ENCODE assay signal across 8 cellular contexts in the genomic region with DNA sequence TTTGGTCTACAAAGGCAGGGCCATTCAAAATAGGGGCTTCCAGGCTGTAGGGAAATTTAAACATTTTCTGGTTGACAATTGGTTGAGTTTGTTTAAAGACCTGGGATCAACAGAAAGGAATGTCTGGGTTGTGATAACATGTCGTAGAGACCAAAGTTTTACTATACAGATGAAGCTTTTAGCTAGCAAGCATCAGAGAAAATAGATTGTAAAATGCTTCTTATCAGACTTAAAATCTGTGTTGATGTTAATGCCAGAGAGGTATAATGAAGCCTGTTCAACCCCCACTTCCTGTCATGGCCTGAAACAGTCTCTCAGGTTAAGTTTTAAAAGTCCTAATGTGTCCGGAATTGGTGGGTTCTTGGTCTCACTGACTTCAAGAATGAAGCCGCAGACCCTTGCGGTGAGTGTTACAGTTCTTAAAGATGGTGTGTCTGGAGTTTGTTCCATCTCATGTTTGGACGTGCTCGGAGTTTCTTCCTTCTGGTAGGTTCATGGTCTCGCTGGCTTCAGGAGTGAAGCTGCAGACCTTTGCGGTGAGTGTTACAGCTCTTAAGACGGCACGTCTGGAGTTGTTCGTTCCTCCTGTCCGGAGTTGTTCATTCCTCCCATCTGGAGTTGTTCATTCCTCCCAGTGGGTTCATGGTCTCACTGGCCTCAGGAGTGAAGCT.
A peak's percentile ranks its signal among the peaks of the same experiment; 100 is the strongest.
DNase-seq lines count a peak whose midpoint lies in the region; ATAC-seq, FAIRE-seq and TF ChIP-seq lines count a peak whose summit lies in the region.
"Not testable (repeated sequence)": the region's sequence is repeated elsewhere in the genome, so short reads cannot be mapped to it uniquely, and the experiment has no call there.

No MANE protein-coding gene starts in this region.

- POLR2A ChIA-PET in H1 (lab: Charles Lee; ENCODE audit: partially characterized antibody); HepG2 (lab: Yijun Ruan, JAX): not testable (repeated sequence)

- peaks cover 37% of the 10 kb centered on the region for H3F3A ChIP-seq in GM23248 (ENCODE audit: insufficient read depth)

- peak overlapping the region; percentile 55; the same call in 1 of the 2 replicates for H2BK12ac ChIP-seq in H1 (ENCODE audit: low read depth, low read length)
- H2BK12ac ChIP-seq in neuronal stem cell (ENCODE audit: low read length) = not testable (repeated sequence)

- not testable (repeated sequence) for H3K9me2 ChIP-seq in GM23248 (ENCODE audit: insufficient read depth)

- not testable (repeated sequence) for H3K23ac ChIP-seq in H1 (ENCODE audit: insufficient read length); neuronal stem cell (ENCODE audit: low read depth, low read length, poor library complexity)

- H3K79me2 ChIP-seq in GM23248 (ENCODE audit: insufficient read depth); H1 (ENCODE audit: control insufficient read depth in 1 of 2, insufficient read depth in 2 of 2, low read length in 2 of 2); HepG2 (ENCODE audit: insufficient read depth, low read length): not testable (repeated sequence)

- peak overlapping the region; percentile 54 for H3K4me3 Mint-ChIP-seq in T-helper 2 cell treated with Interferon-gamma antibody and Interleukin-4, amounts not matched to agents 5 μg/mL and 100 μg/mL, for 36 hours
- H3K4me3 Mint-ChIP-seq in activated naive CD8-positive, alpha-beta T cell = peak overlapping the region; percentile 56

- 0 out of 2 replicates have a peak overlapping the region, but pooled peaks have one; percentile 76 for H2BK20ac ChIP-seq in H1 (ENCODE audit: low read length)

- BruUV-seq in HepG2 (replicated peaks; lab: Mats Ljungman, UMichigan) = not testable (repeated sequence)

- not testable (repeated sequence) for H3K9me3 ChIP-seq in GM23248 (ENCODE audit: low read depth)
- H3K9me3 ChIP-seq in H1 (ENCODE audit: insufficient read depth in 2 of 2, low read depth in 1 of 2, low read length in 1 of 2) (peaks cover 23 to 26% of the 10 kb centered on the region in 2 experiments), HepG2 (ENCODE audit: low read length) (peaks cover 20% of the 10 kb centered on the region), neuronal stem cell (replicated peaks in 1 of 2; ENCODE audit: control insufficient read depth in 2 of 2, insufficient read depth in 1 of 2, low read depth in 1 of 2, low read length in 2 of 2) (peaks cover 9 to 15% of the 10 kb centered on the region in 2 donors)

- TF ChIP-seq POLR2A in H1 (IDR thresholded peaks at IDR 0.05; ENCODE audit: control extremely low read depth in 1 of 2, low read depth in 2 of 2, low read length in 2 of 2); HepG2 (IDR thresholded peaks at IDR 0.05; ENCODE audit: insufficient read depth in 1 of 2, low read depth in 2 of 2, low read length in 2 of 2): not testable (repeated sequence)

- H3K14ac ChIP-seq in H1 (ENCODE audit: insufficient read length); neuronal stem cell (ENCODE audit: low read length): not testable (repeated sequence)

- WGBS in GM23248 (ENCODE audit: low coverage in 1 of 2, low lambda C conversion rate in 2 of 2, missing lambda C conversion rate in 2 of 2), 2 experiments = 94 to 95% methylated on average over 10 to 12 of the region's 12 CpGs
- 90% methylated on average over 12 of the region's 12 CpGs; no CpG with 5 or more reads in 1 of the 2 experiments for WGBS in H1 (ENCODE audit: extremely low coverage in 1 of 2, insufficient coverage in 1 of 2, insufficient read length in 1 of 2, insufficient replicate concordance in 2 of 2, low coverage in 1 of 2, low lambda C conversion rate in 2 of 2, missing lambda C conversion rate in 1 of 2), 2 experiments
- WGBS in HepG2 (ENCODE audit: low lambda C conversion rate) = 91% methylated on average over 12 of the region's 12 CpGs
- WGBS in neuronal stem cell (ENCODE audit: extremely low coverage in 2 of 2, insufficient read length in 2 of 2, insufficient replicate concordance in 1 of 2), 2 donors = no CpG with 5 or more reads among the region's 12 CpGs

- not testable (repeated sequence) for H4K91ac ChIP-seq in H1 (replicated peaks; ENCODE audit: insufficient read length, low read length); neuronal stem cell (ENCODE audit: low read depth, low read length, poor library complexity)

- not testable (repeated sequence) for H3K27me3 ChIP-seq in GM23248 (replicated peaks; ENCODE audit: insufficient read depth); H1 (replicated peaks in 1 of 4; ENCODE audit: control insufficient read depth in 3 of 4, extremely low read depth in 1 of 4, insufficient read depth in 3 of 4, low read length in 3 of 4); HepG2 (ENCODE audit: control insufficient read depth in 1 of 2, insufficient read depth in 2 of 2, low read length in 2 of 2); neuronal stem cell (ENCODE audit: control insufficient read depth in 3 of 3, insufficient read depth in 3 of 3, low read depth in 1 of 3, low read length in 3 of 3)

- H3K4ac ChIP-seq in H1 (replicated peaks; ENCODE audit: insufficient read length, low read depth, low read length); neuronal stem cell (ENCODE audit: low read length): not testable (repeated sequence)

- peaks cover 39% of the 10 kb centered on the region for H3K9me3 Mint-ChIP-seq in T-helper 2 cell treated with Interferon-gamma antibody and Interleukin-4, amounts not matched to agents 5 μg/mL and 100 μg/mL, for 36 hours
- H3K9me3 Mint-ChIP-seq in activated naive CD8-positive, alpha-beta T cell (ENCODE audit: low read depth) = not testable (repeated sequence)

- H3K27ac Mint-ChIP-seq in T-helper 2 cell treated with Interferon-gamma antibody and Interleukin-4, amounts not matched to agents 5 μg/mL and 100 μg/mL, for 36 hours = peak overlapping the region; percentile 63
- H3K27ac Mint-ChIP-seq in activated naive CD8-positive, alpha-beta T cell = peak overlapping the region; percentile 61

- not testable (repeated sequence) for H3K4me2 ChIP-seq in GM23248 (ENCODE audit: unreplicated experiment); H1 (ENCODE audit: insufficient read depth in 1 of 2, low read depth in 2 of 2, low read length in 2 of 2); HepG2 (ENCODE audit: low read depth, low read length); neuronal stem cell (ENCODE audit: insufficient read depth, low read length, poor library complexity, severe bottlenecking)

- not testable (repeated sequence) for TF ChIP-seq EP300 in H1 (IDR thresholded peaks at IDR 0.05; ENCODE audit: borderline replicate concordance in 1 of 2, low read depth in 2 of 2, low read length in 2 of 2); HepG2 (IDR thresholded peaks at IDR 0.05; ENCODE audit: low read depth in 2 of 2, low read length in 2 of 2); HepG2 (CRISPR knock-in tag; IDR thresholded peaks at IDR 0.05; ENCODE audit: borderline replicate concordance)

- H2BK15ac ChIP-seq in H1 (ENCODE audit: low read length) = 0 out of 2 replicates have a peak overlapping the region, but pooled peaks have one; percentile 67
- H2BK15ac ChIP-seq in neuronal stem cell (ENCODE audit: low read length) = not testable (repeated sequence)

- not testable (repeated sequence) for H3K23me2 ChIP-seq in H1 (ENCODE audit: low read depth, low read length)

- not testable (repeated sequence) for H2AFZ ChIP-seq in GM23248; H1 (ENCODE audit: low read length); HepG2 (ENCODE audit: low read length)
- peak overlapping the region; percentile 11 for H2AFZ ChIP-seq in neuronal stem cell (ENCODE audit: low read length)

- not testable (repeated sequence) for H3K79me1 ChIP-seq in H1 (ENCODE audit: low read depth, low read length); neuronal stem cell (ENCODE audit: low read depth, low read length)

- not testable (repeated sequence) for TF ChIP-seq RAD21 in H1 (IDR thresholded peaks at IDR 0.05 in 1 of 2, conservative IDR thresholded peaks at IDR 0.05 in 1 of 2; ENCODE audit: low read depth in 2 of 2, low read length in 2 of 2); HepG2 (CRISPR knock-in tag; IDR thresholded peaks at IDR 0.05)

- not testable (repeated sequence) for ATAC-seq in HepG2

- H2BK5ac ChIP-seq in H1 (ENCODE audit: low read depth, low read length) = peak overlapping the region; percentile 16; the same call in 1 of the 2 replicates
- H2BK5ac ChIP-seq in neuronal stem cell (ENCODE audit: low read length) = not testable (repeated sequence)

- peaks cover 34% of the 10 kb centered on the region for H3K4me1 Mint-ChIP-seq in T-helper 2 cell treated with Interferon-gamma antibody and Interleukin-4, amounts not matched to agents 5 μg/mL and 100 μg/mL, for 36 hours (ENCODE audit: low read depth)
- H3K4me1 Mint-ChIP-seq in activated naive CD8-positive, alpha-beta T cell (ENCODE audit: low read depth) = peaks cover 42% of the 10 kb centered on the region

- not testable (repeated sequence) for H4K5ac ChIP-seq in H1 (ENCODE audit: insufficient read length, low read depth, low read length)

- not testable (repeated sequence) for H3K9ac ChIP-seq in GM23248; H1 (replicated peaks in 1 of 4; ENCODE audit: extremely low read depth in 1 of 4, low read depth in 3 of 4, low read length in 3 of 4); HepG2 (ENCODE audit: insufficient read depth, low read depth, low read length); neuronal stem cell (ENCODE audit: low read depth, low read length, poor library complexity)

- H3K27ac ChIP-seq in GM23248 = peak overlapping the region; percentile 84; the same call in 1 of the 2 replicates
- H3K27ac ChIP-seq in H1 (ENCODE audit: low read depth, low read length); HepG2 (ENCODE audit: extremely low read length, insufficient read depth, low read length); neuronal stem cell (replicated peaks; ENCODE audit: low read length): not testable (repeated sequence)

- H3K36me3 Mint-ChIP-seq in T-helper 2 cell treated with Interferon-gamma antibody and Interleukin-4, amounts not matched to agents 5 μg/mL and 100 μg/mL, for 36 hours (ENCODE audit: low read depth) = peaks cover 31% of the 10 kb centered on the region
- not testable (repeated sequence) for H3K36me3 Mint-ChIP-seq in activated naive CD8-positive, alpha-beta T cell

- not testable (repeated sequence) for FAIRE-seq in H1 (lab: Jason Lieb, UNC); HepG2 (lab: Jason Lieb, UNC)

- in situ Hi-C loops in GM23248 (cut with MboI); HepG2 (cut with HindIII; ENCODE audit: extremely low pct_ligation_motif_present, low pct_unique_long_range_greater_than_20kb): not testable (repeated sequence)

- not testable (repeated sequence) for H3K27me3 Mint-ChIP-seq in T-helper 2 cell treated with Interferon-gamma antibody and Interleukin-4, amounts not matched to agents 5 μg/mL and 100 μg/mL, for 36 hours (ENCODE audit: low read depth); activated naive CD8-positive, alpha-beta T cell

- intact Hi-C loops in HepG2 (cut with micrococcal nuclease; ENCODE audit: unreplicated experiment) = not testable (repeated sequence)

- H2BK120ac ChIP-seq in H1 (replicated peaks; ENCODE audit: low read depth, low read length); neuronal stem cell (ENCODE audit: low read depth, low read length): not testable (repeated sequence)

- H3K18ac ChIP-seq in H1 (ENCODE audit: extremely low read depth, low read length); neuronal stem cell (ENCODE audit: low read length): not testable (repeated sequence)

- not testable (repeated sequence) for H3K4me3 ChIP-seq in GM23248; H1 (ENCODE audit: extremely low read depth in 1 of 4, insufficient read depth in 2 of 4, low read depth in 3 of 4, low read length in 4 of 4); HepG2 (replicated peaks in 1 of 3; ENCODE audit: insufficient read depth in 1 of 3, low read depth in 2 of 3, low read length in 3 of 3); neuronal stem cell (ENCODE audit: low read length in 2 of 2)

- H4K8ac ChIP-seq in H1 (ENCODE audit: extremely low read depth, insufficient read depth, low read length); neuronal stem cell (ENCODE audit: low read depth, low read length): not testable (repeated sequence)

- TF ChIP-seq CTCF in H1 (IDR thresholded peaks at IDR 0.05; ENCODE audit: control extremely low read depth in 1 of 3, insufficient read depth in 1 of 3, low read depth in 1 of 3, low read length in 3 of 3); HepG2 (CRISPR knock-in tag; IDR thresholded peaks at IDR 0.05): not testable (repeated sequence)

- CTCF ChIA-PET in H1 (lab: Charles Lee; ENCODE audit: partially characterized antibody) = interaction anchor here (0.6 to 3.5 kb wide), 7 partner anchors 9 to 52 kb away, joined by 3 to 20 read pairs (median 5); no protein-coding TSS in a partner anchor
- CTCF ChIA-PET in HepG2 (lab: Yijun Ruan, JAX; ENCODE audit: low intra/inter-chr PET ratio, low total read pairs) = not testable (repeated sequence)

- H3K36me3 ChIP-seq in GM23248 (ENCODE audit: low read depth); HepG2 (replicated peaks in 1 of 2; ENCODE audit: control insufficient read depth in 1 of 2, insufficient read depth in 2 of 2, low read length in 2 of 2); neuronal stem cell (replicated peaks in 1 of 2; ENCODE audit: control insufficient read depth in 2 of 2, insufficient read depth in 2 of 2, low read length in 2 of 2): not testable (repeated sequence)
- peaks cover 0 to 11% (median 3%) of the 10 kb centered on the region in 4 experiments; a peak in 3 of 8 replicates for H3K36me3 ChIP-seq in H1 (ENCODE audit: control insufficient read depth in 2 of 4, insufficient read depth in 4 of 4, low read length in 3 of 4)

- H4K20me1 ChIP-seq in GM23248 (ENCODE audit: insufficient read depth); H1 (replicated peaks in 1 of 2; ENCODE audit: control insufficient read depth in 1 of 2, insufficient read depth in 2 of 2, low read length in 2 of 2); HepG2 (ENCODE audit: insufficient read depth, low read length): not testable (repeated sequence)

- H3K4me1 ChIP-seq in GM23248 (ENCODE audit: insufficient read depth) (peaks cover 33% of the 10 kb centered on the region), H1 (replicated peaks in 1 of 4; ENCODE audit: control insufficient read depth in 3 of 4, insufficient read depth in 4 of 4, low read length in 3 of 4) (peaks cover 0 to 13% (median 6%) of the 10 kb centered on the region in 4 experiments; a peak in 4 of 7 replicates), HepG2 (ENCODE audit: insufficient read depth, low read length) (peaks cover 53% of the 10 kb centered on the region), neuronal stem cell (ENCODE audit: control insufficient read depth in 2 of 2, insufficient read depth in 1 of 2, low read depth in 1 of 2, low read length in 2 of 2) (peaks cover 1 to 13% of the 10 kb centered on the region in 2 donors)

- H2AK5ac ChIP-seq in H1 (ENCODE audit: low read depth, low read length); neuronal stem cell (ENCODE audit: low read depth, low read length): not testable (repeated sequence)

- not testable (repeated sequence) for H3K56ac ChIP-seq in H1 (replicated peaks; ENCODE audit: insufficient read length, low read depth, low read length)

- DNase-seq in A172 (ENCODE audit: low spot score) (peak; percentile 27), LoVo (ENCODE audit: low spot score) (peak; percentile 39), HepG2 (ENCODE audit: low spot score) (peak; percentile 44)
- DNase-seq in GM23248; T-helper 2 cell treated with Interferon-gamma antibody and Interleukin-4, amounts not matched to agents 5 μg/mL and 100 μg/mL, for 36 hours (ENCODE audit: low spot score); H1 (ENCODE audit: low read depth in 1 of 2, low spot score in 2 of 2); neuronal stem cell (ENCODE audit: low spot score): not testable (repeated sequence)
